ENCODE assay signal across 1 cellular context in genomic region chr22:24161909-24162308, GRCh38.
TF ChIP-seq lines count a peak whose summit lies in the region.

No MANE protein-coding gene starts in this region.

TF ChIP-seq in SK-N-SH, 30 proteins besides CTCF, POLR2A, EP300 and RAD21 (continued from another document):
- TF ChIP-seq POLR2AphosphoS5 (IDR thresholded peaks at IDR 0.05; ENCODE audit: low read depth, low read length) (no peak), USF2 (IDR thresholded peaks at IDR 0.05; ENCODE audit: borderline replicate concordance, low read depth, low read length) (no peak), TAF1 (IDR thresholded peaks at IDR 0.05; ENCODE audit: borderline replicate concordance, low read depth, low read length) (no peak), SMC3 (IDR thresholded peaks at IDR 0.05; ENCODE audit: low read depth, low read length) (no peak), FOSL2 (IDR thresholded peaks at IDR 0.05; ENCODE audit: borderline replicate concordance, low read depth) (no peak)
